Comparison of ENCODE assay signal across 1 cellular context in the genomic region with DNA sequence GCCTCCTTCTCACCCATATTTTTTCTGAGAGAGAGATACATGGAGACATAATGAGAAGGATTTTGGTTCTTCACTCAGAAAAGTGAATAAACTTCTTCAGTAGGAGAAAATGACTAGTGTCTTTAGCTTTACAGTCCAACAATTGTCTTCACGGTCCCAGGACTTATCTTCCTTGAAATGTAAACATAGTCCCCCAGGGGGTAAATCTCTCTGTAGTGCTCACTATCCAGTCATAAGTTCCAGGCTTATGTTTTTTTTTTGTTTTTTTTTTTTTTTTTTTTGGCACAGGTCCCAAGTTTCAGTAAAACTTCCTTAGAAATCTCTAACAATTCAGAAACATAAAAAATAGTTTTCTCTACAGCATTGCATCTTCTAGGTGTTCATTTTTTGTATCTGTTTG.
TF ChIP-seq lines count a peak whose summit lies in the region.

No MANE protein-coding gene starts in this region.

TF ChIP-seq in IMR-90, 13 proteins besides CTCF, POLR2A, EP300 and RAD21 (continued from another document):
- TF ChIP-seq MXI1 (IDR thresholded peaks at IDR 0.05; ENCODE audit: borderline replicate concordance, low read depth, low read length), result no peak
- TF ChIP-seq FOS (IDR thresholded peaks at IDR 0.05; ENCODE audit: low read depth, low read length), result no peak
TF ChIP-seq in IMR-90: peak in this region for 0.
